In the genomic region with DNA sequence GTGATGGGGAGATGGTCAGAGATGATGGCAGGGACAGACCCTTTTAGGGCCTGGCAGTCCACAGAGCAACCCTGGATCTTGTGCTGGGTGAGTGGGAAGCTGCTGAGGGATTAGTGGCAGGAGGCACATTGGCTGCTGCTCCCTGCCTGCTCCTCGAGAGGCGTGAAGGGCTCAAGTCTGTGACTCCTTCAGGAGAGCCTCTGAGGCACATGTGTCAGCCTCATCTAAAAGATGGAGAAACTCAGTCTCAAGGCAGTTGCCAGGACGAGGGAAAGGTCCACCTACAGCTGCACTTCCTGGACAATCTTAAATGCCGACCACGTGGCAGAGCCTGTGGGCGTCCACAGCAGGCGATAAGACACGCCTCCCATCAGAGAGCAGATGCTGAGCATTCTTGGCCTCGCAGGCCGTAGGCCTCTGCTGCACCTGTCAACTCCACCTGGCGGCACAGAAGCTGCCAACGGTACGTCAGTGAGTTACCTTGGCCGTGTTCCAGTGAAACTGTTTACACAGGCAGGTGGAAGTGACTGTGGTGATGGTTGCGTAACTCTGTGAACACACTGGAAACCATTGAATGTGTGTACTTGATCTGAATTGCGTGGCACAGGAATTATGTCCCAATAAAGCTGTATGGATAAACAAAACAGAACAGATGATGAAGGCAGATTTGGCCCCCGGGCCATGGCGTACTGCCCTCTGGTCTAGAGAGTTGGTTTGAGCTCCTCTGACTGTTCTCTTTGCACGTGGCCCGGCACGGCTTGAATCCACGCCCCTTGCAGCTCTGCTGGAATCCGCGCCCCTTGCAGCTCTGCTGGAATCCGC, we compare ENCODE assay signal across 8 cellular contexts.
DNase-seq lines count a peak whose midpoint lies in the region; ATAC-seq and TF ChIP-seq lines count a peak whose summit lies in the region.
"Had no signal": no experiment of that assay in that cellular context is flagged by ENCODE, and none has a peak within 500 bp of the region (broad histone marks: within the 10 kb centered on the region; RNA-seq: fewer than 3 reads in every experiment).

No MANE protein-coding gene starts in this region.

- no peak overlapping the region for H3K4me3 ChIP-seq in adrenal gland
- no peak overlapping the region for H3K4me3 ChIP-seq in naive thymus-derived CD4-positive, alpha-beta T cell (ENCODE audit: low read length)
- H3K4me3 ChIP-seq: heart right ventricle had no signal

- TF ChIP-seq CTCF in adrenal gland (IDR thresholded peaks at IDR 0.05): no peak

- WGBS in adrenal gland, 4 donors: 66 to 79% (median 69%) methylated on average over 11 to 25 of the region's 25 CpGs

- TF ChIP-seq POLR2A in adrenal gland (IDR thresholded peaks at IDR 0.05): no peak

- peaks cover 16 to 76% (median 43%) of the 10 kb centered on the region in 5 donors for H3K36me3 Mint-ChIP-seq in naive thymus-derived CD4-positive, alpha-beta T cell

- intact Hi-C loops in adrenal gland (cut with DNase I): no loop called here
- intact Hi-C loops in naive thymus-derived CD4-positive, alpha-beta T cell (cut with micrococcal nuclease): loop anchor here in 1 of 2 donors (1.0 kb wide), 2 partner anchors 114 to 134 kb away; a partner anchor contains a TSS

- peaks cover 12 to 31% (median 21%) of the 10 kb centered on the region in 7 donors for H3K4me1 Mint-ChIP-seq in naive thymus-derived CD4-positive, alpha-beta T cell

- peak overlapping the region in 3 of 10 donors; percentile 12 to 56 (median 34) for H3K4me3 Mint-ChIP-seq in naive thymus-derived CD4-positive, alpha-beta T cell

- H3K27ac ChIP-seq in adrenal gland: peak overlapping the region in 2 of 5 donors; percentile 35 to 70
- H3K27ac ChIP-seq in naive thymus-derived CD4-positive, alpha-beta T cell (ENCODE audit: low read depth, low read length): peak overlapping the region; percentile 59
- H3K27ac ChIP-seq: heart right ventricle had no signal

- H3K4me1 ChIP-seq in adrenal gland (replicated peaks in 1 of 2): peaks cover 0 to 42% of the 10 kb centered on the region in 2 donors
- H3K4me1 ChIP-seq in naive thymus-derived CD4-positive, alpha-beta T cell (ENCODE audit: control insufficient read depth in 2 of 2, insufficient read depth in 2 of 2, low read length in 2 of 2): peaks cover 0 to 7% of the 10 kb centered on the region in 2 donors

- H3K9me3 ChIP-seq in adrenal gland (replicated peaks in 1 of 3): no peaks in the 10 kb centered on the region
- no peaks in the 10 kb centered on the region for H3K9me3 ChIP-seq in naive thymus-derived CD4-positive, alpha-beta T cell (ENCODE audit: control insufficient read depth in 2 of 3, low read length in 3 of 3)
- H3K9me3 ChIP-seq: heart right ventricle had no signal

- peak; percentile 35 for DNase-seq in KBM-7
- peak; percentile 95 for DNase-seq in NCI-H526 treated with DMSO at 0.1 percent for 48 hours (lab: John Stamatoyannopoulos, UW)
- DNase-seq in adrenal gland: peak in 4 of 7 donors; percentile 58 to 81 (median 65)
- peak in 8 of 9 donors; percentile 22 to 83 (median 76) for DNase-seq in naive thymus-derived CD4-positive, alpha-beta T cell
- DNase-seq in NCI-H226: no peak
- DNase-seq in NCI-H2227 treated with DMSO at 0.1 percent for 48 hours (lab: John Stamatoyannopoulos, UW): no peak
- no peak for DNase-seq in Kasumi-1 (lab: John Stamatoyannopoulos, UW)
- DNase-seq: heart right ventricle had no signal

- H3K27ac Mint-ChIP-seq in naive thymus-derived CD4-positive, alpha-beta T cell: peak overlapping the region in 8 of 9 donors; percentile 76 to 94 (median 90)

- no peaks in the 10 kb centered on the region for H3K27me3 Mint-ChIP-seq in naive thymus-derived CD4-positive, alpha-beta T cell

- peaks cover 0 to 40% of the 10 kb centered on the region in 2 donors for H3K36me3 ChIP-seq in adrenal gland (replicated peaks in 1 of 2)
- peaks cover 5 to 96% (median 14%) of the 10 kb centered on the region in 3 experiments for H3K36me3 ChIP-seq in naive thymus-derived CD4-positive, alpha-beta T cell (ENCODE audit: control insufficient read depth in 2 of 3, insufficient read depth in 3 of 3, low read length in 3 of 3)

- POLR2A ChIA-PET in naive thymus-derived CD4-positive, alpha-beta T cell (lab: Charles Lee): interaction anchor here (0.5 to 1.8 kb wide), 8 partner anchors 15 to 120 kb away, joined by 3 to 8 read pairs (median 3); no protein-coding TSS in a partner anchor

- in situ Hi-C loops in KBM-7 (cut with MboI; ENCODE audit: low pct_unique_long_range_greater_than_20kb, low sequenced_read_pairs): no loop called here

- no peaks in the 10 kb centered on the region for H3K27me3 ChIP-seq in adrenal gland
- no peaks in the 10 kb centered on the region for H3K27me3 ChIP-seq in naive thymus-derived CD4-positive, alpha-beta T cell (ENCODE audit: control insufficient read depth in 2 of 2, insufficient read depth in 2 of 2, low read length in 2 of 2)
- H3K27me3 ChIP-seq: heart right ventricle had no signal

- no peaks in the 10 kb centered on the region for H3K9me3 Mint-ChIP-seq in naive thymus-derived CD4-positive, alpha-beta T cell

- CTCF ChIA-PET in naive thymus-derived CD4-positive, alpha-beta T cell (lab: Charles Lee): interaction anchor here (0.7 to 4.0 kb wide), 8 partner anchors 9 to 138 kb away, joined by 3 to 25 read pairs (median 6); a partner anchor contains a TSS

- ATAC-seq in naive thymus-derived CD4-positive, alpha-beta T cell: peak; percentile 93

Comparison
In these comparisons a context has a peak if more than half of its experiments do, and no peak if none do; other contexts are left out.
1. DNase-seq: peak in KBM-7 (single experiment), NCI-H526 treated with DMSO at 0.1 percent for 48 hours (single experiment), adrenal gland (4 of 7) and naive thymus-derived CD4-positive, alpha-beta T cell (8 of 9); none in NCI-H226 (single experiment), NCI-H2227 treated with DMSO at 0.1 percent for 48 hours (single experiment) and Kasumi-1 (0 of 2).